1 cellular context compared by ENCODE assay signal in the genomic region with DNA sequence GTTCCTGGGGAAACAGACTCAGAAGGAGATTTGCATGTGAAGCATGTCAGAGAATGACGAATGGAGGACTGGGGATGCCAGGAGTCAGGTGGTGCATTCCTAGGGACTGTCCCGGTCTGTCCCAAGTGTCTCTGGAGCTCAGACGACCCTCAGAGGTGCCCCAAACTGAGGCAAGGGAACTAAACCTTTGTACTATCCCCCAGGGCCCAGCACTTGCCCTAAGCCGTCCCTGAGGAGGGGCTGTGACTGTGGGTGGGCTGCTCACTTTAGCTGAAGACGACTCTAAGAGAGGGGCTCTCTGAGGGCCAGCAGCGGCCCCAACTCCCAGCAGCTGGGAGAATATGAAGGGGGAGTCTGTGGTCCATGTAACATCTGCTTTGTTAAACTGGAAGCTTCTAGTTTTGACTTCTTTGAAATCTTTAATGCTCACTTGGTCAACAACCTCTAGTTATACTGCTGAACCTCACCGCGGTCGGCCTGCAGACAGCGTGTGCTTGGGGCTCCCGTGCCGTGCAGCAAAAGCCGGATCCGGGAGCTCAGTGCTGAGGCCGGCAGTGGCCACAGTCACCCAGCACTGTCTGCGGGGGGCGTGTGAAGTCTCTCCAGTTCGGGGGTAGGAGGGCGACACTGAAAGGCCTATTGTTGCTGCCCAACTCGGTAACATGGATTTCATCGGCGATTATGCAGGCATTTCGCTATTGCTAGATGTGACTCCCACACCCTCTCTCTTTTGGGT.
A peak's percentile ranks its signal among the peaks of the same experiment; 100 is the strongest.
TF ChIP-seq lines count a peak whose summit lies in the region.

No MANE protein-coding gene starts in this region.

TF ChIP-seq in HepG2, 621 proteins besides CTCF, POLR2A, EP300 and RAD21 (continued from another document):
- TF ChIP-seq HMG20B (CRISPR knock-in tag; conservative IDR thresholded peaks at IDR 0.05) (no peak), PCBP2 (optimal IDR thresholded peaks at IDR 0.05; ENCODE audit: low read depth, low read length, poor library complexity, severe bottlenecking) (no peak), ZNF790 (CRISPR knock-in tag; IDR thresholded peaks at IDR 0.05; ENCODE audit: borderline replicate concordance) (no peak), ZNF12 (CRISPR knock-in tag; IDR thresholded peaks at IDR 0.05) (no peak), EED (CRISPR knock-in tag; IDR thresholded peaks at IDR 0.05) (0 out of 2 replicates have a peak, but pooled peaks have one; percentile 26), RORA (CRISPR knock-in tag; IDR thresholded peaks at IDR 0.05) (no peak), ZNF629 (CRISPR knock-in tag; conservative IDR thresholded peaks at IDR 0.05) (no peak), ZNF160 (CRISPR knock-in tag; IDR thresholded peaks at IDR 0.05) (no peak), ZNF792 (CRISPR knock-in tag; IDR thresholded peaks at IDR 0.05) (no peak)
- TF ChIP-seq, protein P1, sequence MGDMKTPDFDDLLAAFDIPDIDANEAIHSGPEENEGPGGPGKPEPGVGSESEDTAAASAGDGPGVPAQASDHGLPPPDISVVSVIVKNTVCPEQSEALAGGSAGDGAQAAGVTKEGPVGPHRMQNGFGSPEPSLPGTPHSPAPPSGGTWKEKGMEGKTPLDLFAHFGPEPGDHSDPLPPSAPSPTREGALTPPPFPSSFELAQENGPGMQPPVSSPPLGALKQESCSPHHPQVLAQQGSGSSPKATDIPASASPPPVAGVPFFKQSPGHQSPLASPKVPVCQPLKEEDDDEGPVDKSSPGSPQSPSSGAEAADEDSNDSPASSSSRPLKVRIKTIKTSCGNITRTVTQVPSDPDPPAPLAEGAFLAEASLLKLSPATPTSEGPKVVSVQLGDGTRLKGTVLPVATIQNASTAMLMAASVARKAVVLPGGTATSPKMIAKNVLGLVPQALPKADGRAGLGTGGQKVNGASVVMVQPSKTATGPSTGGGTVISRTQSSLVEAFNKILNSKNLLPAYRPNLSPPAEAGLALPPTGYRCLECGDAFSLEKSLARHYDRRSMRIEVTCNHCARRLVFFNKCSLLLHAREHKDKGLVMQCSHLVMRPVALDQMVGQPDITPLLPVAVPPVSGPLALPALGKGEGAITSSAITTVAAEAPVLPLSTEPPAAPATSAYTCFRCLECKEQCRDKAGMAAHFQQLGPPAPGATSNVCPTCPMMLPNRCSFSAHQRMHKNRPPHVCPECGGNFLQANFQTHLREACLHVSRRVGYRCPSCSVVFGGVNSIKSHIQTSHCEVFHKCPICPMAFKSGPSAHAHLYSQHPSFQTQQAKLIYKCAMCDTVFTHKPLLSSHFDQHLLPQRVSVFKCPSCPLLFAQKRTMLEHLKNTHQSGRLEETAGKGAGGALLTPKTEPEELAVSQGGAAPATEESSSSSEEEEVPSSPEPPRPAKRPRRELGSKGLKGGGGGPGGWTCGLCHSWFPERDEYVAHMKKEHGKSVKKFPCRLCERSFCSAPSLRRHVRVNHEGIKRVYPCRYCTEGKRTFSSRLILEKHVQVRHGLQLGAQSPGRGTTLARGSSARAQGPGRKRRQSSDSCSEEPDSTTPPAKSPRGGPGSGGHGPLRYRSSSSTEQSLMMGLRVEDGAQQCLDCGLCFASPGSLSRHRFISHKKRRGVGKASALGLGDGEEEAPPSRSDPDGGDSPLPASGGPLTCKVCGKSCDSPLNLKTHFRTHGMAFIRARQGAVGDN (CRISPR knock-in tag; IDR thresholded peaks at IDR 0.05), result peak; percentile 31
